In genomic region chr4:78777556-78777900, GRCh38 we compare ENCODE assay signal across 8 cellular contexts. TPM values are rescaled to one million over a fixed set of nuclear protein-coding genes. Genes with fewer than 3 reads are reported as not detected.
DNase-seq lines count a peak whose midpoint lies in the region; ATAC-seq and TF ChIP-seq lines count a peak whose summit lies in the region.

No MANE protein-coding gene starts in this region.

- CTCF ChIA-PET in WTC11 (lab: Charles Lee), result interaction anchor here (1.2 kb wide), 1 partner anchor 960 kb away, joined by 3 read pairs; no protein-coding TSS in a partner anchor

- no peaks in the 10 kb centered on the region for H3K27me3 Mint-ChIP-seq in WTC11 (ENCODE audit: low read depth)

- H3K9ac ChIP-seq in SU-DHL-6 (ENCODE audit: low read length), result peak overlapping the region; percentile 92

- H3K9me3 Mint-ChIP-seq in WTC11, result no peaks in the 10 kb centered on the region

- H3K9me2 ChIP-seq in SU-DHL-6 (replicated peaks; ENCODE audit: insufficient read depth, low read length), result no peaks in the 10 kb centered on the region

- POLR2A ChIA-PET in WTC11 (lab: Charles Lee), result no interaction called here

- H3K4me3 ChIP-seq in GM12875 (ENCODE audit: low read depth, low read length) (peak overlapping the region; percentile 91), SU-DHL-6 (ENCODE audit: insufficient read depth, low read length, poor library complexity, severe bottlenecking) (peak overlapping the region; percentile 77), fibroblast of villous mesenchyme (ENCODE audit: low read depth, low read length) (peak overlapping the region; percentile 74), skeletal muscle cell (ENCODE audit: low read depth, low read length) (peak overlapping the region; percentile 74)

- peak overlapping the region; percentile 90 for H3K4me2 ChIP-seq in SU-DHL-6 (ENCODE audit: low read depth, low read length, poor library complexity, severe bottlenecking)

- no peak overlapping the region for H3K27ac ChIP-seq in SU-DHL-6 (ENCODE audit: low read depth, low read length)

- peaks cover 10% of the 10 kb centered on the region; the same call in 1 of the 2 replicates for H3K4me1 Mint-ChIP-seq in WTC11

- peaks cover 44% of the 10 kb centered on the region for H3K79me2 ChIP-seq in SU-DHL-6 (ENCODE audit: insufficient read depth, low read length)

- no peaks in the 10 kb centered on the region for H3K36me3 Mint-ChIP-seq in WTC11

- H4K20me1 ChIP-seq in SU-DHL-6 (ENCODE audit: low read depth, low read length), result 0 out of 2 replicates have a peak, but pooled peaks cover 8% of the 10 kb centered on the region

- TF ChIP-seq CTCF in GM12875 (IDR thresholded peaks at IDR 0.05; ENCODE audit: borderline replicate concordance, insufficient read depth, low read depth, low read length), result no peak
- TF ChIP-seq CTCF in SU-DHL-6 (IDR thresholded peaks at IDR 0.05; ENCODE audit: insufficient read depth, low read length, poor library complexity, severe bottlenecking), result no peak
- TF ChIP-seq CTCF in fibroblast of villous mesenchyme (IDR thresholded peaks at IDR 0.05; ENCODE audit: insufficient read depth, low read depth, low read length), result no peak
- TF ChIP-seq CTCF in WTC11 (IDR thresholded peaks at IDR 0.05), result no peak

- H3K36me3 ChIP-seq in SU-DHL-6 (ENCODE audit: low read length), result no peaks in the 10 kb centered on the region

- ATAC-seq in GM18909 (IDR thresholded peaks at IDR 0.05; ENCODE audit: poor library complexity, unreplicated experiment) (no peak), WTC11 (no peak)

- H3F3A ChIP-seq in SU-DHL-6 (ENCODE audit: insufficient read depth), result 0 out of 2 replicates have a peak, but pooled peaks cover 4% of the 10 kb centered on the region

- no peak overlapping the region for H2AFZ ChIP-seq in SU-DHL-6 (ENCODE audit: low read depth, low read length, severe bottlenecking)

- no peak overlapping the region; the same call in 1 of the 2 replicates for H3K4me3 Mint-ChIP-seq in WTC11

- H3K27me3 ChIP-seq in SU-DHL-6 (ENCODE audit: low read length), result no peaks in the 10 kb centered on the region

- H3K9me3 ChIP-seq in SU-DHL-6 (ENCODE audit: insufficient read depth, low read length), result no peaks in the 10 kb centered on the region

- DNase-seq in fibroblast of villous mesenchyme (ENCODE audit: low read depth), result no peak
- no peak for DNase-seq in skeletal muscle cell (ENCODE audit: low read depth)
- no peak for DNase-seq in COR-L47 (lab: John Stamatoyannopoulos, UW)
- no peak for DNase-seq in MV-4-11 (lab: John Stamatoyannopoulos, UW)
- DNase-seq in WTC11 (ENCODE audit: low spot score), result no peak

- H3K27ac Mint-ChIP-seq in WTC11, result no peak overlapping the region

TF ChIP-seq in WTC11, 78 proteins besides CTCF, POLR2A, EP300 and RAD21:
- no peak for TF ChIP-seq E2F4 (CRISPR knock-in tag; IDR thresholded peaks at IDR 0.05; ENCODE audit: borderline replicate concordance, low read depth)

RNA-seq across cellular contexts. Expression of gene BMP2K, which starts 1.4 kb away (rescaled TPM):
- total RNA-seq in fibroblast of villous mesenchyme (92.1 and 173 TPM in 2 replicates), WTC11 (2021) (19.9 to 23.3 TPM (median 20.2 TPM) in 3 replicates)
